1 cellular context compared by ENCODE assay signal in genomic region chr14:31024042-31024480, GRCh38.
TF ChIP-seq lines count a peak whose summit lies in the region.

No MANE protein-coding gene starts in this region.

TF ChIP-seq in HepG2, 621 proteins besides CTCF, POLR2A, EP300 and RAD21 (continued from another document and continues in another):
- TF ChIP-seq, protein P1, sequence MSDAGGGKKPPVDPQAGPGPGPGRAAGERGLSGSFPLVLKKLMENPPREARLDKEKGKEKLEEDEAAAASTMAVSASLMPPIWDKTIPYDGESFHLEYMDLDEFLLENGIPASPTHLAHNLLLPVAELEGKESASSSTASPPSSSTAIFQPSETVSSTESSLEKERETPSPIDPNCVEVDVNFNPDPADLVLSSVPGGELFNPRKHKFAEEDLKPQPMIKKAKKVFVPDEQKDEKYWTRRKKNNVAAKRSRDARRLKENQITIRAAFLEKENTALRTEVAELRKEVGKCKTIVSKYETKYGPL (CRISPR knock-in tag; IDR thresholded peaks at IDR 0.05): 0 out of 2 replicates have a peak, but pooled peaks have one; percentile 61
- TF ChIP-seq ETS1 (CRISPR knock-in tag; IDR thresholded peaks at IDR 0.05) (0 out of 2 replicates have a peak, but pooled peaks have one; percentile 28), IRF2 (CRISPR knock-in tag; IDR thresholded peaks at IDR 0.05) (0 out of 2 replicates have a peak, but pooled peaks have one; percentile 43), ZSCAN9 (CRISPR knock-in tag; IDR thresholded peaks at IDR 0.05; ENCODE audit: borderline replicate concordance) (peak; percentile 40; the same call in 1 of the 2 replicates), KLF6 (CRISPR knock-in tag; IDR thresholded peaks at IDR 0.05) (0 out of 2 replicates have a peak, but pooled peaks have one; percentile 20), HDAC2 (CRISPR knock-in tag; IDR thresholded peaks at IDR 0.05) (peak; percentile 78), GFI1 (CRISPR knock-in tag; IDR thresholded peaks at IDR 0.05; ENCODE audit: borderline replicate concordance) (0 out of 2 replicates have a peak, but pooled peaks have one; percentile 36), E2F1 (CRISPR knock-in tag; IDR thresholded peaks at IDR 0.05) (0 out of 2 replicates have a peak, but pooled peaks have one; percentile 50), FOXP1 (IDR thresholded peaks at IDR 0.05) (no peak), FOXP1 (CRISPR knock-in tag; IDR thresholded peaks at IDR 0.05) (peak; percentile 52; the same call in 1 of the 2 replicates), ELF4 (CRISPR knock-in tag; IDR thresholded peaks at IDR 0.05; ENCODE audit: borderline replicate concordance) (0 out of 2 replicates have a peak, but pooled peaks have one; percentile 49), ZNF644 (CRISPR knock-in tag; IDR thresholded peaks at IDR 0.05; ENCODE audit: low read depth) (0 out of 2 replicates have a peak, but pooled peaks have one; percentile 36), HNF4A (CRISPR knock-in tag; IDR thresholded peaks at IDR 0.05) (peak; percentile 97), IKZF1 (IDR thresholded peaks at IDR 0.05) (no peak), ZNF598 (CRISPR knock-in tag; IDR thresholded peaks at IDR 0.05; ENCODE audit: borderline replicate concordance) (no peak), MXI1 (IDR thresholded peaks at IDR 0.05; ENCODE audit: borderline replicate concordance, low read depth, low read length) (no peak), SOX5 (CRISPR knock-in tag; IDR thresholded peaks at IDR 0.05; ENCODE audit: borderline replicate concordance) (peak; percentile 22; the same call in 1 of the 2 replicates), ZSCAN29 (CRISPR knock-in tag; conservative IDR thresholded peaks at IDR 0.05) (0 out of 2 replicates have a peak, but pooled peaks have one; percentile 20), ZNF724P (CRISPR knock-in tag; IDR thresholded peaks at IDR 0.05; ENCODE audit: borderline replicate concordance) (no peak), SAP130 (CRISPR knock-in tag; IDR thresholded peaks at IDR 0.05; ENCODE audit: low read depth) (peak; percentile 60; the same call in 1 of the 2 replicates), FOXP4 (CRISPR knock-in tag; IDR thresholded peaks at IDR 0.05) (peak; percentile 61; the same call in 1 of the 2 replicates), SMARCC2 (IDR thresholded peaks at IDR 0.05) (peak; percentile 86; the same call in 1 of the 2 replicates), ZNF230 (CRISPR knock-in tag; IDR thresholded peaks at IDR 0.05) (no peak), PAF1 (CRISPR knock-in tag; IDR thresholded peaks at IDR 0.05) (peak; percentile 15; the same call in 1 of the 2 replicates), KDM6A (CRISPR knock-in tag; IDR thresholded peaks at IDR 0.05; ENCODE audit: low read depth) (0 out of 2 replicates have a peak, but pooled peaks have one; percentile 42), CREB1 (IDR thresholded peaks at IDR 0.05) (no peak), CREB1 (CRISPR knock-in tag; IDR thresholded peaks at IDR 0.05) (no peak), ZNF572 (CRISPR knock-in tag; IDR thresholded peaks at IDR 0.05) (no peak), TBL1XR1 (IDR thresholded peaks at IDR 0.05; ENCODE audit: borderline replicate concordance, low read length, partially characterized antibody) (peak; percentile 4), HMGXB4 (CRISPR knock-in tag; IDR thresholded peaks at IDR 0.05; ENCODE audit: borderline replicate concordance in 1 of 2, low read depth in 1 of 2) (no peak; a peak in 1 of 4 replicates), TARDBP (CRISPR knock-in tag; IDR thresholded peaks at IDR 0.05) (no peak), KLF16 (CRISPR knock-in tag; IDR thresholded peaks at IDR 0.05) (peak in 1 of 2 experiments; percentile 71; a peak in 2 of 4 replicates), TEAD3 (CRISPR knock-in tag; optimal IDR thresholded peaks at IDR 0.05; ENCODE audit: borderline replicate concordance) (peak; percentile 36), ASH2L (IDR thresholded peaks at IDR 0.05; ENCODE audit: insufficient read length, low read depth, low read length) (peak; percentile 60), LCORL (IDR thresholded peaks at IDR 0.05) (no peak), LCORL (CRISPR knock-in tag; IDR thresholded peaks at IDR 0.05) (peak; percentile 51; the same call in 1 of the 2 replicates), SIX1 (CRISPR knock-in tag; IDR thresholded peaks at IDR 0.05; ENCODE audit: borderline replicate concordance) (0 out of 2 replicates have a peak, but pooled peaks have one; percentile 25), MYC (CRISPR knock-in tag; IDR thresholded peaks at IDR 0.05; ENCODE audit: borderline replicate concordance) (no peak), SATB2 (CRISPR knock-in tag; IDR thresholded peaks at IDR 0.05) (peak; percentile 55; the same call in 1 of the 2 replicates), ARID2 (CRISPR knock-in tag; IDR thresholded peaks at IDR 0.05; ENCODE audit: borderline replicate concordance) (peak; percentile 18; the same call in 1 of the 2 replicates), CENPBD1 (CRISPR knock-in tag; IDR thresholded peaks at IDR 0.05; ENCODE audit: borderline replicate concordance, low read depth) (no peak), ZBTB7B (CRISPR knock-in tag; IDR thresholded peaks at IDR 0.05) (no peak), ZNF446 (CRISPR knock-in tag; IDR thresholded peaks at IDR 0.05) (no peak), ZNF264 (CRISPR knock-in tag; IDR thresholded peaks at IDR 0.05) (peak; percentile 83), ISX (CRISPR knock-in tag; conservative IDR thresholded peaks at IDR 0.05) (peak; percentile 63; the same call in 1 of the 2 replicates), JUN (CRISPR knock-in tag; IDR thresholded peaks at IDR 0.05) (no peak), HMG20A (CRISPR knock-in tag; IDR thresholded peaks at IDR 0.05; ENCODE audit: borderline replicate concordance) (peak; percentile 47; the same call in 1 of the 2 replicates), ZNF496 (CRISPR knock-in tag; IDR thresholded peaks at IDR 0.05; ENCODE audit: insufficient replicate concordance) (no peak), BRCA1 (CRISPR knock-in tag; IDR thresholded peaks at IDR 0.05) (0 out of 2 replicates have a peak, but pooled peaks have one; percentile 51), REPIN1 (CRISPR knock-in tag; IDR thresholded peaks at IDR 0.05; ENCODE audit: borderline replicate concordance, low read depth) (peak; percentile 60; the same call in 1 of the 2 replicates), NR2F6 (IDR thresholded peaks at IDR 0.05) (no peak), NR2F6 (CRISPR knock-in tag; IDR thresholded peaks at IDR 0.05) (0 out of 2 replicates have a peak, but pooled peaks have one; percentile 14), ISL2 (CRISPR knock-in tag; IDR thresholded peaks at IDR 0.05) (peak; percentile 59; the same call in 1 of the 2 replicates)
- TF ChIP-seq, protein P2, sequence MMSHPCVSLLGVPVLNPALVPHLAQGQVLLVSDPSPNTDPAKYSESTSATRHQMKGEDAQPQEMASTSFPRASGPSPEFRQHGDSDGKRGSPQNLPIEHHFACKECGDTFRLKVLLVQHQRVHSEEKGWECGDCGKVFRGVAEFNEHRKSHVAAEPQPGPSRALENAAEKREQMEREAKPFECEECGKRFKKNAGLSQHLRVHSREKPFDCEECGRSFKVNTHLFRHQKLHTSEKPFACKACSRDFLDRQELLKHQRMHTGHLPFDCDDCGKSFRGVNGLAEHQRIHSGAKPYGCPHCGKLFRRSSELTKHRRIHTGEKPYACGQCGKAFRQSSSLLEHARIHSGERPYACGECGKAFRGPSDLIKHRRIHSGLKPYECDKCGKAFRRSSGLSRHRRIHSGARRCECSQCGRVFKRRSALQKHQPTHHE (CRISPR knock-in tag; IDR thresholded peaks at IDR 0.05; ENCODE audit: borderline replicate concordance): no peak
- TF ChIP-seq, protein P3, sequence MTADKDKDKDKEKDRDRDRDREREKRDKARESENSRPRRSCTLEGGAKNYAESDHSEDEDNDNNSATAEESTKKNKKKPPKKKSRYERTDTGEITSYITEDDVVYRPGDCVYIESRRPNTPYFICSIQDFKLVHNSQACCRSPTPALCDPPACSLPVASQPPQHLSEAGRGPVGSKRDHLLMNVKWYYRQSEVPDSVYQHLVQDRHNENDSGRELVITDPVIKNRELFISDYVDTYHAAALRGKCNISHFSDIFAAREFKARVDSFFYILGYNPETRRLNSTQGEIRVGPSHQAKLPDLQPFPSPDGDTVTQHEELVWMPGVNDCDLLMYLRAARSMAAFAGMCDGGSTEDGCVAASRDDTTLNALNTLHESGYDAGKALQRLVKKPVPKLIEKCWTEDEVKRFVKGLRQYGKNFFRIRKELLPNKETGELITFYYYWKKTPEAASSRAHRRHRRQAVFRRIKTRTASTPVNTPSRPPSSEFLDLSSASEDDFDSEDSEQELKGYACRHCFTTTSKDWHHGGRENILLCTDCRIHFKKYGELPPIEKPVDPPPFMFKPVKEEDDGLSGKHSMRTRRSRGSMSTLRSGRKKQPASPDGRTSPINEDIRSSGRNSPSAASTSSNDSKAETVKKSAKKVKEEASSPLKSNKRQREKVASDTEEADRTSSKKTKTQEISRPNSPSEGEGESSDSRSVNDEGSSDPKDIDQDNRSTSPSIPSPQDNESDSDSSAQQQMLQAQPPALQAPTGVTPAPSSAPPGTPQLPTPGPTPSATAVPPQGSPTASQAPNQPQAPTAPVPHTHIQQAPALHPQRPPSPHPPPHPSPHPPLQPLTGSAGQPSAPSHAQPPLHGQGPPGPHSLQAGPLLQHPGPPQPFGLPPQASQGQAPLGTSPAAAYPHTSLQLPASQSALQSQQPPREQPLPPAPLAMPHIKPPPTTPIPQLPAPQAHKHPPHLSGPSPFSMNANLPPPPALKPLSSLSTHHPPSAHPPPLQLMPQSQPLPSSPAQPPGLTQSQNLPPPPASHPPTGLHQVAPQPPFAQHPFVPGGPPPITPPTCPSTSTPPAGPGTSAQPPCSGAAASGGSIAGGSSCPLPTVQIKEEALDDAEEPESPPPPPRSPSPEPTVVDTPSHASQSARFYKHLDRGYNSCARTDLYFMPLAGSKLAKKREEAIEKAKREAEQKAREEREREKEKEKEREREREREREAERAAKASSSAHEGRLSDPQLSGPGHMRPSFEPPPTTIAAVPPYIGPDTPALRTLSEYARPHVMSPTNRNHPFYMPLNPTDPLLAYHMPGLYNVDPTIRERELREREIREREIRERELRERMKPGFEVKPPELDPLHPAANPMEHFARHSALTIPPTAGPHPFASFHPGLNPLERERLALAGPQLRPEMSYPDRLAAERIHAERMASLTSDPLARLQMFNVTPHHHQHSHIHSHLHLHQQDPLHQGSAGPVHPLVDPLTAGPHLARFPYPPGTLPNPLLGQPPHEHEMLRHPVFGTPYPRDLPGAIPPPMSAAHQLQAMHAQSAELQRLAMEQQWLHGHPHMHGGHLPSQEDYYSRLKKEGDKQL (CRISPR knock-in tag; IDR thresholded peaks at IDR 0.05; ENCODE audit: low read depth): no peak
